Comparison of ENCODE assay signal across 8 cellular contexts in the genomic region with DNA sequence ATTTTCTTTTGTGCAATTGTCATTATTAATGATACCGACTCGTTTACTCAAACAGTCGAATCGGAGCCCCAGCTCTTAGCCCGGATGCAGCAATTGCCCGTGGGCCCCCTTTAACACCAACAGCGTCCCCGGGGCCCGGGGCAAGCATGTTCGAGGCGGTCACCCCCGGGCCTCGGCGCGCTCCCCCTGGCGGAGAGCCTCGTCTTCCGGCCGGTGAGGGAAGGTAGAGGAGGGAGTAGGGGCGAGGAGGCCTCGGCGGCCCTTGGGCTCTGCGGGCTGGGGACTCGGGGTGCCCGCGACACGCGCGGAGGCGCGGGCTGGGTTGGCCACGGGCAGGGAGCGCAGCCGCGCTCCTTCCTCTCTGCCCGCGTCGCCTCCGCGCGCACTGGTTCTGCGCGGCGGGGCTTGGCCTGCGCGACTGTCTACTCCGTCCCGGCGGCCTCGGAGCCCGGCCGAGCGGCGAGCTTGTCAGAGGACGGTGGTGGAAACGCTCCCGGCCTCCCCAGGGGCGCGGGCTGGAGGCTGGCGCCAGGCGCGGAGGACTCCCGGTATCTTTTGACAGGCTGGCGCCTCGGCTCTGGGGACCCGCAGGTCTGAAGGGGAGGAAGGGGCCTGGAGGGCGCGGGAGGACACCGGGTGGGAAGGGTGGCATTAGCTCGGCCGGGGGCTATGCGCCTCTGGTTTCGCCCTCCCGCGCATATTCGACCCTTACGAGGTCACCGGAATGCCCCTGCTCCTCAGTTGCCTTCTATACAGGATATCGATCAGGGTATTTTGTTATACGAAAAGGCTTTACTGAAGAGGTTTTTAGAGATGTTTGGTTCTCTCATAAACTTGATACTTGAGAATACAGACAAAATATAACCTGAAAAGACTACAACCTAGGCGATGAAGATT.
DNase-seq lines count a peak whose midpoint lies in the region; ATAC-seq and TF ChIP-seq lines count a peak whose summit lies in the region.

No MANE protein-coding gene starts in this region.

- H3K9me3 ChIP-seq in DOHH2 (ENCODE audit: control insufficient read depth, insufficient read depth, low read length) (no peaks in the 10 kb centered on the region), neutrophil (no peaks in the 10 kb centered on the region)

- H3K79me2 ChIP-seq in DOHH2 (ENCODE audit: control insufficient read depth, low read length): peaks cover 42% of the 10 kb centered on the region

- H3K27me3 ChIP-seq in DOHH2 (ENCODE audit: control insufficient read depth, low read length) (no peaks in the 10 kb centered on the region), neutrophil (peaks cover 50% of the 10 kb centered on the region)

- TF ChIP-seq CTCF in DOHH2 (IDR thresholded peaks at IDR 0.05; ENCODE audit: low read depth, low read length, poor library complexity, severe bottlenecking) (peak; percentile 73), neutrophil (IDR thresholded peaks at IDR 0.05) (no peak)

- H3K36me3 ChIP-seq in DOHH2 (ENCODE audit: control insufficient read depth, low read length): no peaks in the 10 kb centered on the region
- no peaks in the 10 kb centered on the region for H3K36me3 ChIP-seq in neutrophil

- H3K4me1 ChIP-seq in DOHH2 (ENCODE audit: control insufficient read depth, low read length): peaks cover 30% of the 10 kb centered on the region
- H3K4me1 ChIP-seq in neutrophil (ENCODE audit: control insufficient read depth in 1 of 2, insufficient read depth in 1 of 2, low read depth in 1 of 2, low read length in 1 of 2): peaks cover 26 to 29% of the 10 kb centered on the region in 2 experiments

- no peak overlapping the region for H3K27ac ChIP-seq in DOHH2 (ENCODE audit: low read depth, low read length)
- H3K27ac ChIP-seq in neutrophil: no peak overlapping the region

- ATAC-seq in GM21526 (IDR thresholded peaks at IDR 0.05; ENCODE audit: low FRiP score, unreplicated experiment): peak; percentile 77

- H3F3A ChIP-seq in DOHH2 (ENCODE audit: control insufficient read depth, insufficient read depth): peaks cover 7% of the 10 kb centered on the region

- H3K4me3 ChIP-seq in DOHH2 (ENCODE audit: low read length) (peak overlapping the region; percentile 95), neutrophil (ENCODE audit: low read depth in 1 of 2, low read length in 1 of 2) (peak overlapping the region; percentile 45 to 65)

- DNase-seq in HuH-7.5 (ENCODE audit: low spot score) (peak; percentile 71), SHP77 (lab: John Stamatoyannopoulos, UW) (peak; percentile 87 to 91), activated gamma-delta T cell treated with Interleukin-2 at 50 U/mL for 16 hours (peak; percentile 84), foreskin melanocyte (peak; percentile 75), superior temporal gyrus (ENCODE audit: extremely low spot score) (peak; percentile 66)

- no peaks in the 10 kb centered on the region for H3K9me2 ChIP-seq in DOHH2 (replicated peaks; ENCODE audit: control insufficient read depth, low read length)

- no peaks in the 10 kb centered on the region for H4K20me1 ChIP-seq in DOHH2 (ENCODE audit: control insufficient read depth, insufficient read depth, low read depth, low read length)

- H3K4me2 ChIP-seq in DOHH2 (ENCODE audit: low read length): peak overlapping the region; percentile 96
